ENCODE assay signal across 2 cellular contexts in genomic region chr4:121740796-121741409, GRCh38.
TF ChIP-seq lines count a peak whose summit lies in the region.

No MANE protein-coding gene starts in this region.

TF ChIP-seq in GM23338, 12 proteins besides CTCF, POLR2A, EP300 and RAD21:
- TF ChIP-seq CREB1 (CRISPR knock-in tag; IDR thresholded peaks at IDR 0.05; ENCODE audit: low read depth) = no peak
- no peak for TF ChIP-seq ZNF114 (CRISPR knock-in tag; IDR thresholded peaks at IDR 0.05)
- TF ChIP-seq, protein P1, sequence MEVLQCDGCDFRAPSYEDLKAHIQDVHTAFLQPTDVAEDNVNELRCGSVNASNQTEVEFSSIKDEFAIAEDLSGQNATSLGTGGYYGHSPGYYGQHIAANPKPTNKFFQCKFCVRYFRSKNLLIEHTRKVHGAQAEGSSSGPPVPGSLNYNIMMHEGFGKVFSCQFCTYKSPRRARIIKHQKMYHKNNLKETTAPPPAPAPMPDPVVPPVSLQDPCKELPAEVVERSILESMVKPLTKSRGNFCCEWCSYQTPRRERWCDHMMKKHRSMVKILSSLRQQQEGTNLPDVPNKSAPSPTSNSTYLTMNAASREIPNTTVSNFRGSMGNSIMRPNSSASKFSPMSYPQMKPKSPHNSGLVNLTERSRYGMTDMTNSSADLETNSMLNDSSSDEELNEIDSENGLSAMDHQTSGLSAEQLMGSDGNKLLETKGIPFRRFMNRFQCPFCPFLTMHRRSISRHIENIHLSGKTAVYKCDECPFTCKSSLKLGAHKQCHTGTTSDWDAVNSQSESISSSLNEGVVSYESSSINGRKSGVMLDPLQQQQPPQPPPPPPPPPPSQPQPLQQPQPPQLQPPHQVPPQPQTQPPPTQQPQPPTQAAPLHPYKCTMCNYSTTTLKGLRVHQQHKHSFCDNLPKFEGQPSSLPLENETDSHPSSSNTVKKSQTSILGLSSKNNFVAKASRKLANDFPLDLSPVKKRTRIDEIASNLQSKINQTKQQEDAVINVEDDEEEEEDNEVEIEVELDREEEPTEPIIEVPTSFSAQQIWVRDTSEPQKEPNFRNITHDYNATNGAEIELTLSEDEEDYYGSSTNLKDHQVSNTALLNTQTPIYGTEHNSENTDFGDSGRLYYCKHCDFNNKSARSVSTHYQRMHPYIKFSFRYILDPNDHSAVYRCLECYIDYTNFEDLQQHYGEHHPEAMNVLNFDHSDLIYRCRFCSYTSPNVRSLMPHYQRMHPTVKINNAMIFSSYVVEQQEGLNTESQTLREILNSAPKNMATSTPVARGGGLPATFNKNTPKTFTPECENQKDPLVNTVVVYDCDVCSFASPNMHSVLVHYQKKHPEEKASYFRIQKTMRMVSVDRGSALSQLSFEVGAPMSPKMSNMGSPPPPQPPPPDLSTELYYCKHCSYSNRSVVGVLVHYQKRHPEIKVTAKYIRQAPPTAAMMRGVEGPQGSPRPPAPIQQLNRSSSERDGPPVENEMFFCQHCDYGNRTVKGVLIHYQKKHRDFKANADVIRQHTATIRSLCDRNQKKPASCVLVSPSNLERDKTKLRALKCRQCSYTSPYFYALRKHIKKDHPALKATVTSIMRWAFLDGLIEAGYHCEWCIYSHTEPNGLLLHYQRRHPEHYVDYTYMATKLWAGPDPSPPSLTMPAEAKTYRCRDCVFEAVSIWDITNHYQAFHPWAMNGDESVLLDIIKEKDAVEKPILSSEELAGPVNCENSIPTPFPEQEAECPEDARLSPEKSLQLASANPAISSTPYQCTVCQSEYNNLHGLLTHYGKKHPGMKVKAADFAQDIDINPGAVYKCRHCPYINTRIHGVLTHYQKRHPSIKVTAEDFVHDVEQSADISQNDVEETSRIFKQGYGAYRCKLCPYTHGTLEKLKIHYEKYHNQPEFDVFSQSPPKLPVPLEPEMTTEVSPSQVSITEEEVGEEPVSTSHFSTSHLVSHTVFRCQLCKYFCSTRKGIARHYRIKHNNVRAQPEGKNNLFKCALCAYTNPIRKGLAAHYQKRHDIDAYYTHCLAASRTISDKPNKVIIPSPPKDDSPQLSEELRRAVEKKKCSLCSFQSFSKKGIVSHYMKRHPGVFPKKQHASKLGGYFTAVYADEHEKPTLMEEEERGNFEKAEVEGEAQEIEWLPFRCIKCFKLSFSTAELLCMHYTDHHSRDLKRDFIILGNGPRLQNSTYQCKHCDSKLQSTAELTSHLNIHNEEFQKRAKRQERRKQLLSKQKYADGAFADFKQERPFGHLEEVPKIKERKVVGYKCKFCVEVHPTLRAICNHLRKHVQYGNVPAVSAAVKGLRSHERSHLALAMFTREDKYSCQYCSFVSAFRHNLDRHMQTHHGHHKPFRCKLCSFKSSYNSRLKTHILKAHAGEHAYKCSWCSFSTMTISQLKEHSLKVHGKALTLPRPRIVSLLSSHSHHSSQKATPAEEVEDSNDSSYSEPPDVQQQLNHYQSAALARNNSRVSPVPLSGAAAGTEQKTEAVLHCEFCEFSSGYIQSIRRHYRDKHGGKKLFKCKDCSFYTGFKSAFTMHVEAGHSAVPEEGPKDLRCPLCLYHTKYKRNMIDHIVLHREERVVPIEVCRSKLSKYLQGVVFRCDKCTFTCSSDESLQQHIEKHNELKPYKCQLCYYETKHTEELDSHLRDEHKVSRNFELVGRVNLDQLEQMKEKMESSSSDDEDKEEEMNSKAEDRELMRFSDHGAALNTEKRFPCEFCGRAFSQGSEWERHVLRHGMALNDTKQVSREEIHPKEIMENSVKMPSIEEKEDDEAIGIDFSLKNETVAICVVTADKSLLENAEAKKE (CRISPR knock-in tag; IDR thresholded peaks at IDR 0.05) = no peak
- no peak for TF ChIP-seq REST (IDR thresholded peaks at IDR 0.05; ENCODE audit: unreplicated experiment)
- TF ChIP-seq EZH2 (IDR thresholded peaks at IDR 0.05; ENCODE audit: low read depth, unreplicated experiment) = no peak
- TF ChIP-seq ZNF331 (CRISPR knock-in tag; IDR thresholded peaks at IDR 0.05; ENCODE audit: low read depth) = no peak
- TF ChIP-seq, protein P2, sequence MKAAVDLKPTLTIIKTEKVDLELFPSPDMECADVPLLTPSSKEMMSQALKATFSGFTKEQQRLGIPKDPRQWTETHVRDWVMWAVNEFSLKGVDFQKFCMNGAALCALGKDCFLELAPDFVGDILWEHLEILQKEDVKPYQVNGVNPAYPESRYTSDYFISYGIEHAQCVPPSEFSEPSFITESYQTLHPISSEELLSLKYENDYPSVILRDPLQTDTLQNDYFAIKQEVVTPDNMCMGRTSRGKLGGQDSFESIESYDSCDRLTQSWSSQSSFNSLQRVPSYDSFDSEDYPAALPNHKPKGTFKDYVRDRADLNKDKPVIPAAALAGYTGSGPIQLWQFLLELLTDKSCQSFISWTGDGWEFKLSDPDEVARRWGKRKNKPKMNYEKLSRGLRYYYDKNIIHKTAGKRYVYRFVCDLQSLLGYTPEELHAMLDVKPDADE (IDR thresholded peaks at IDR 0.05) = no peak
- no peak for TF ChIP-seq NANOG (IDR thresholded peaks at IDR 0.05; ENCODE audit: borderline replicate concordance)
- no peak for TF ChIP-seq JUNB (IDR thresholded peaks at IDR 0.05; ENCODE audit: unreplicated experiment)

TF ChIP-seq in IMR-90, 13 proteins besides CTCF, POLR2A, EP300 and RAD21:
- no peak for TF ChIP-seq RCOR1 (IDR thresholded peaks at IDR 0.05; ENCODE audit: insufficient replicate concordance, low read length)
- TF ChIP-seq NFE2L2 (IDR thresholded peaks at IDR 0.05; ENCODE audit: low read depth, low read length) = no peak
- TF ChIP-seq MAZ (IDR thresholded peaks at IDR 0.05; ENCODE audit: borderline replicate concordance, low read depth, low read length) = no peak
- no peak for TF ChIP-seq SMC3 (IDR thresholded peaks at IDR 0.05; ENCODE audit: low read depth, low read length)
- no peak for TF ChIP-seq CEBPB (IDR thresholded peaks at IDR 0.05; ENCODE audit: low read depth, low read length)
- no peak for TF ChIP-seq ELK1 (IDR thresholded peaks at IDR 0.05; ENCODE audit: borderline replicate concordance, low read depth, low read length)
- no peak for TF ChIP-seq FOS (IDR thresholded peaks at IDR 0.05; ENCODE audit: low read depth, low read length)
- TF ChIP-seq MAFK (IDR thresholded peaks at IDR 0.05; ENCODE audit: low read depth, low read length) = no peak
- TF ChIP-seq MXI1 (IDR thresholded peaks at IDR 0.05; ENCODE audit: borderline replicate concordance, low read depth, low read length) = no peak
